In genomic region chr15:50238263-50238662, GRCh38 we compare ENCODE assay signal across 34 cellular contexts. TPM values are rescaled to one million over a fixed set of nuclear protein-coding genes. Genes with fewer than 3 reads are reported as not detected.
"Had no signal": no experiment of that assay in that cellular context is flagged by ENCODE, and none has a peak within 500 bp of the region (broad histone marks: within the 10 kb centered on the region; RNA-seq: fewer than 3 reads in every experiment).

No MANE protein-coding gene starts in this region.

- H3K36me3 Mint-ChIP-seq: immature natural killer cell; mesothelial cell of epicardium; naive B cell; natural killer cell treated with Interleukin-12 subunit alpha and Interleukin-12 subunit beta and Interleukin-15 and Interleukin-18, amount 100 ng/mL, for 72 hours; type B pancreatic cell had no signal

- H3K27ac Mint-ChIP-seq: dendritic cell treated with granulocyte-macrophage colony-stimulating factor and Interleukin-4, amounts not matched to agents 40 ng/mL and 50 ng/mL, for 4 days; immature natural killer cell; mesothelial cell of epicardium; natural killer cell treated with Interleukin-12 subunit alpha and Interleukin-12 subunit beta and Interleukin-15 and Interleukin-18, amount 100 ng/mL, for 72 hours; progenitor cell of endocrine pancreas; type B pancreatic cell had no signal

- H3K4me1 Mint-ChIP-seq: immature natural killer cell, naive B cell had no signal

- H3K4me3 Mint-ChIP-seq: dendritic cell treated with granulocyte-macrophage colony-stimulating factor and Interleukin-4, amounts not matched to agents 40 ng/mL and 50 ng/mL, for 4 days; immature natural killer cell; mesothelial cell of epicardium; naive B cell; natural killer cell treated with Interleukin-12 subunit alpha and Interleukin-12 subunit beta and Interleukin-15 and Interleukin-18, amount 100 ng/mL, for 72 hours; neural crest cell; type B pancreatic cell had no signal

- H3K9me3 Mint-ChIP-seq: dendritic cell treated with granulocyte-macrophage colony-stimulating factor and Interleukin-4, amounts not matched to agents 40 ng/mL and 50 ng/mL, for 4 days; immature natural killer cell; mesothelial cell of epicardium; naive B cell; natural killer cell treated with Interleukin-12 subunit alpha and Interleukin-12 subunit beta and Interleukin-15 and Interleukin-18, amount 100 ng/mL, for 72 hours; neural crest cell; type B pancreatic cell had no signal

- ATAC-seq: heart right ventricle; mucosa of descending colon; natural killer cell treated with Interleukin-12 subunit alpha and Interleukin-12 subunit beta and Interleukin-15 and Interleukin-18, amount 100 ng/mL, for 72 hours; pancreas; sciatic nerve had no signal

- H3K36me3 ChIP-seq: colonic mucosa, esophagus squamous epithelium, heart right ventricle, pancreas, tibial artery had no signal

- H3K4me2 ChIP-seq: smooth muscle cell had no signal

- H3K9me3 ChIP-seq: colonic mucosa, esophagus squamous epithelium, heart right ventricle, mucosa of descending colon, neutrophil, pancreas, testis, tibial artery had no signal

- H3K4me3 ChIP-seq: colonic mucosa, esophagus squamous epithelium, heart right ventricle, mucosa of descending colon, pancreas, smooth muscle cell, testis, tibial artery had no signal

- H3K4me1 ChIP-seq: colonic mucosa, heart right ventricle, pancreas, testis, tibial artery had no signal

- H3K27ac ChIP-seq: colonic mucosa, esophagus squamous epithelium, heart right ventricle, neutrophil, pancreas, testis, tibial artery had no signal

- H3K27me3 Mint-ChIP-seq: dendritic cell treated with granulocyte-macrophage colony-stimulating factor and Interleukin-4, amounts not matched to agents 40 ng/mL and 50 ng/mL, for 4 days; naive B cell; natural killer cell treated with Interleukin-12 subunit alpha and Interleukin-12 subunit beta and Interleukin-15 and Interleukin-18, amount 100 ng/mL, for 72 hours; progenitor cell of endocrine pancreas; type B pancreatic cell had no signal

- FAIRE-seq: endothelial cell of umbilical vein, keratinocyte, pancreas had no signal

- H3K27me3 ChIP-seq: colonic mucosa, esophagus squamous epithelium, heart right ventricle, neutrophil, pancreas, testis, tibial artery had no signal

- DNase-seq: colonic mucosa; effector memory CD4-positive, alpha-beta T cell; esophagus squamous epithelium; foreskin melanocyte; glutamatergic neuron; heart right ventricle; hippocampal formation; immature natural killer cell; mesenchymal stem cell; mucosa of descending colon; naive B cell; pancreas; stimulated activated CD4-positive, alpha-beta T cell treated with anti-CD3 and anti-CD28 coated beads, Interleukin-12 subunit alpha, Interleukin-12 subunit beta, amount 100 ng/mL, for 4 hours; stimulated activated CD4-positive, alpha-beta T cell treated with anti-CD3 and anti-CD28 coated beads, Interleukin-1b, Interleukin-23, amount 100 ng/mL, for 48 hours; stimulated activated CD4-positive, alpha-beta T cell treated with anti-CD3 and anti-CD28 coated beads, Interleukin-4, amount 100 ng/mL, for 1 hour; stimulated activated CD8-positive, alpha-beta memory T cell treated with anti-CD3 and anti-CD28 coated beads, Interleukin-4, amount 100 ng/mL, for 48 hours; stimulated activated naive CD4-positive, alpha-beta T cell; substantia nigra; testis; tibial artery had no signal

RNA-seq across cellular contexts. Expression of gene HDC, which starts 27.3 kb away (rescaled TPM):
- total RNA-seq: chondrocyte, endothelial cell of umbilical vein, epithelial cell of proximal tubule, lung microvascular endothelial cell, mesothelial cell of epicardium, progenitor cell of endocrine pancreas, smooth muscle cell had no signal
- polyA plus RNA-seq: endothelial cell of umbilical vein, keratinocyte, smooth muscle cell had no signal

RNA-seq across cellular contexts. Expression of gene SLC27A2, which starts 56.3 kb away (rescaled TPM):
- total RNA-seq: chondrocyte, endothelial cell of umbilical vein had no signal
- polyA plus RNA-seq: endothelial cell of umbilical vein, heart right ventricle, smooth muscle cell had no signal
